Comparison of ENCODE assay signal across 18 cellular contexts in genomic region chr17:58572846-58573245, GRCh38.
"Had no signal": no experiment of that assay in that cellular context is flagged by ENCODE, and none has a peak within 500 bp of the region (broad histone marks: within the 10 kb centered on the region; RNA-seq: fewer than 3 reads in every experiment).

No MANE protein-coding gene starts in this region.

- H3K9me3 ChIP-seq: colonic mucosa, heart left ventricle, pancreas, stomach, thoracic aorta, uterus had no signal

- H3K4me1 ChIP-seq: colonic mucosa, stomach, uterus had no signal

- H3K27ac ChIP-seq: colonic mucosa, heart left ventricle, pancreas, stomach, thoracic aorta, uterus had no signal

- H3K27me3 ChIP-seq: colonic mucosa, heart left ventricle, pancreas, stomach, uterus had no signal

- ATAC-seq: heart left ventricle; left colon; natural killer cell treated with Interleukin-12 subunit alpha and Interleukin-12 subunit beta and Interleukin-15 and Interleukin-18, amount 100 ng/mL, for 72 hours; pancreas; right cardiac atrium had no signal

- DNase-seq: colonic mucosa; dermis blood vessel endothelial cell; heart left ventricle; hippocampal formation; left colon; occipital lobe; pancreas; right cardiac atrium; small intestine; stimulated activated CD4-positive, alpha-beta T cell treated with anti-CD3 and anti-CD28 coated beads, Interleukin-12 subunit alpha, Interleukin-12 subunit beta, amount 100 ng/mL, for 4 hours; stimulated activated naive CD4-positive, alpha-beta T cell; stomach; substantia nigra; uterus had no signal

- H3K36me3 ChIP-seq: colonic mucosa, heart left ventricle, pancreas, stomach, thoracic aorta, uterus had no signal

- FAIRE-seq: endothelial cell of umbilical vein, frontal cortex, pancreas, small intestine had no signal

- H3K4me3 ChIP-seq: colonic mucosa, heart left ventricle, pancreas, stomach, thoracic aorta, uterus had no signal
